ENCODE assay signal across 30 cellular contexts in genomic region chr4:152064753-152065152, GRCh38.
DNase-seq lines count a peak whose midpoint lies in the region; ATAC-seq, FAIRE-seq and TF ChIP-seq lines count a peak whose summit lies in the region.
"Had no signal": no experiment of that assay in that cellular context is flagged by ENCODE, and none has a peak within 500 bp of the region (broad histone marks: within the 10 kb centered on the region; RNA-seq: fewer than 3 reads in every experiment).

No MANE protein-coding gene starts in this region.

- intact Hi-C loops in Right ventricle myocardium inferior (cut with DNase I) (no loop called here), cardiac septum (cut with DNase I) (no loop called here)

- H3K4me3 ChIP-seq in bronchial epithelial cell (ENCODE audit: low read depth, low read length), result no peak overlapping the region
- H3K4me3 ChIP-seq: neural progenitor cell, sigmoid colon had no signal

- no peak for DNase-seq in Right ventricle myocardium inferior (ENCODE audit: missing footprints)
- DNase-seq in cardiac septum (ENCODE audit: low spot score), result no peak
- DNase-seq in bronchial epithelial cell (ENCODE audit: low read depth), result peak; percentile 4
- peak; percentile 24 for DNase-seq in myocyte (ENCODE audit: low read depth)
- no peak for DNase-seq in activated naive CD4-positive, alpha-beta T cell treated with anti-CD3 and anti-CD28 coated beads, Interleukin-2, amount 50 U/mL, for 72 hours (ENCODE audit: low spot score in 2 of 2)
- DNase-seq in NCI-H748 (lab: John Stamatoyannopoulos, UW; ENCODE audit: unreplicated experiment), result no peak
- no peak for DNase-seq in ACHN
- DNase-seq: activated CD4-positive, alpha-beta T cell treated with anti-CD3 and anti-CD28 coated beads for 36 hours; activated CD8-positive, alpha-beta memory T cell treated with anti-CD3 and anti-CD28 coated beads for 24 hours; activated effector memory CD4-positive, alpha-beta T cell treated with anti-CD3 and anti-CD28 coated beads, Interleukin-2, amount 50 U/mL, for 16 hours; activated naive CD8-positive, alpha-beta T cell treated with anti-CD3 and anti-CD28 coated beads, Interleukin-2, amount 10 ng/mL, durations not matched to agents 7 days and 5 days; activated T-cell treated with anti-CD3 and anti-CD28 coated beads, Interleukin-2, amount 50 U/mL, for 1 hour; AML-193; DMS79; effector memory CD4-positive, alpha-beta T cell; GF-D8; H7; mammary epithelial cell; NCI-H1092 treated with DMSO at 0.1 percent for 48 hours; NCI-H2081; NCI-H345; NCI-H748 treated with DMSO at 0.1 percent for 48 hours; sigmoid colon; stimulated activated CD4-positive, alpha-beta T cell treated with anti-CD3 and anti-CD28 coated beads, Interleukin-15, amount 100 ng/mL, for 24 hours; stimulated activated naive B cell treated with anti-CD40 and anti-IgM and Interleukin-4, amounts not matched to agents 10 μg/mL and 1 μg/mL and 100 μg/mL, for 72 hours had no signal

- no peak for TF ChIP-seq CTCF in bronchial epithelial cell (IDR thresholded peaks at IDR 0.05; ENCODE audit: insufficient read depth, low read length, severe bottlenecking)

- ATAC-seq in Right ventricle myocardium inferior (peak; percentile 68), GM21528 (IDR thresholded peaks at IDR 0.05; ENCODE audit: low FRiP score, unreplicated experiment) (no peak)
- ATAC-seq in activated naive CD4-positive, alpha-beta T cell treated with anti-CD3 and anti-CD28 coated beads, Interleukin-2, amount 50 U/mL, for 72 hours, result no peak
- ATAC-seq: SK-N-SH treated with all-trans-retinoic acid at 6 μM for 48 hours; stimulated activated naive B cell treated with anti-CD40 and anti-IgM and Interleukin-4, amounts not matched to agents 10 μg/mL and 1 μg/mL and 100 μg/mL, for 72 hours had no signal

- H3K36me3 ChIP-seq in bronchial epithelial cell (ENCODE audit: control insufficient read depth, insufficient read depth, low read length), result no peaks in the 10 kb centered on the region
- H3K36me3 ChIP-seq: neural progenitor cell, sigmoid colon had no signal

- no peaks in the 10 kb centered on the region for H3K27me3 ChIP-seq in bronchial epithelial cell (ENCODE audit: control insufficient read depth, insufficient read depth, low read length)
- H3K27me3 ChIP-seq: neural progenitor cell, sigmoid colon had no signal

- H3K36me3 Mint-ChIP-seq in activated naive CD4-positive, alpha-beta T cell treated with anti-CD3 and anti-CD28 coated beads, Interleukin-2, amount 50 U/mL, for 72 hours, result peaks cover 0 to 8% of the 10 kb centered on the region in 2 donors
- H3K36me3 Mint-ChIP-seq: neural progenitor cell; stimulated activated naive B cell treated with anti-CD40 and anti-IgM and Interleukin-4, amounts not matched to agents 10 μg/mL and 1 μg/mL and 100 μg/mL, for 72 hours had no signal

- H3K27ac Mint-ChIP-seq in activated naive CD4-positive, alpha-beta T cell treated with anti-CD3 and anti-CD28 coated beads, Interleukin-2, amount 50 U/mL, for 72 hours, result no peak overlapping the region
- H3K27ac Mint-ChIP-seq: activated CD4-positive, alpha-beta T cell treated with anti-CD3 and anti-CD28 coated beads for 36 hours; activated naive CD8-positive, alpha-beta T cell treated with anti-CD3 and anti-CD28 coated beads, Interleukin-2, amount 10 ng/mL, durations not matched to agents 7 days and 5 days; neural progenitor cell; stimulated activated naive B cell treated with anti-CD40 and anti-IgM and Interleukin-4, amounts not matched to agents 10 μg/mL and 1 μg/mL and 100 μg/mL, for 72 hours had no signal

- peaks cover 7 to 8% of the 10 kb centered on the region in 2 donors for H3K9me3 Mint-ChIP-seq in activated naive CD4-positive, alpha-beta T cell treated with anti-CD3 and anti-CD28 coated beads, Interleukin-2, amount 50 U/mL, for 72 hours
- H3K9me3 Mint-ChIP-seq: neural progenitor cell; stimulated activated naive B cell treated with anti-CD40 and anti-IgM and Interleukin-4, amounts not matched to agents 10 μg/mL and 1 μg/mL and 100 μg/mL, for 72 hours had no signal

- in situ Hi-C loops in ACHN (cut with HindIII; ENCODE audit: low pct_ligation_motif_present, low pct_unique_long_range_greater_than_20kb, low sequenced_read_pairs), result no loop called here

- no peak for FAIRE-seq in bronchial epithelial cell (lab: Jason Lieb, UNC)
- FAIRE-seq: A204.1, GM19239 had no signal

Comparison
In these comparisons a context has a peak if more than half of its experiments do, and no peak if none do; other contexts are left out.
1. DNase-seq: peak in bronchial epithelial cell (single experiment) and myocyte (single experiment); none in Right ventricle myocardium inferior (single experiment), cardiac septum (single experiment), activated naive CD4-positive, alpha-beta T cell treated with anti-CD3 and anti-CD28 coated beads, Interleukin-2, amount 50 U/mL, for 72 hours (0 of 2), NCI-H748 (single experiment) and ACHN (single experiment).